ENCODE assay signal across 29 cellular contexts in genomic region chr4:149995134-149995756, GRCh38.
"Had no signal": no experiment of that assay in that cellular context is flagged by ENCODE, and none has a peak within 500 bp of the region (broad histone marks: within the 10 kb centered on the region; RNA-seq: fewer than 3 reads in every experiment).

No MANE protein-coding gene starts in this region.

- H3K4me1 ChIP-seq: colonic mucosa, parathyroid adenoma, psoas muscle, upper lobe of left lung, vagina had no signal

- DNase-seq: activated CD4-positive, alpha-beta T cell treated with anti-CD3 and anti-CD28 coated beads for 48 hours; activated CD8-positive, alpha-beta T cell treated with anti-CD3 and anti-CD28 coated beads for 36 hours; activated naive CD4-positive, alpha-beta T cell; activated T-cell treated with anti-CD3 and anti-CD28 coated beads, Interleukin-2, amount 50 U/mL, for 48 hours; cerebellar nuclear complex; colonic mucosa; effector CD8-positive, alpha-beta T cell; esophagus squamous epithelium; foreskin melanocyte; heart right ventricle; midbrain; naive thymus-derived CD4-positive, alpha-beta T cell; nucleus accumbens; psoas muscle; stimulated activated CD4-positive, alpha-beta T cell treated with anti-CD3 and anti-CD28 coated beads, Interleukin-1b, Interleukin-23, amount 100 ng/mL, for 48 hours; stimulated activated CD4-positive, alpha-beta T cell treated with anti-CD3 and anti-CD28 coated beads, Interleukin-4, amount 100 ng/mL, for 4 hours; stimulated activated CD8-positive, alpha-beta memory T cell treated with anti-CD3 and anti-CD28 coated beads, Interleukin-4, amount 100 ng/mL, for 48 hours; stomach; upper lobe of left lung had no signal

- H3K4me3 ChIP-seq: colonic mucosa, esophagus squamous epithelium, heart right ventricle, psoas muscle, smooth muscle cell, stomach, thyroid gland, upper lobe of left lung, vagina had no signal

- H3K4me2 ChIP-seq: smooth muscle cell had no signal

- H3K4me1 Mint-ChIP-seq: stimulated activated memory B cell treated with anti-CD40 and anti-IgM and Interleukin-4, amounts not matched to agents 10 μg/mL and 1 μg/mL and 100 μg/mL, for 72 hours had no signal

- H3K36me3 Mint-ChIP-seq: activated naive CD4-positive, alpha-beta T cell treated with anti-CD3 and anti-CD28 coated beads, Interleukin-2, amount 50 U/mL, for 72 hours; naive thymus-derived CD4-positive, alpha-beta T cell; stimulated activated memory B cell treated with anti-CD40 and anti-IgM and Interleukin-4, amounts not matched to agents 10 μg/mL and 1 μg/mL and 100 μg/mL, for 72 hours had no signal

- H3K4me3 Mint-ChIP-seq: activated CD8-positive, alpha-beta T cell treated with anti-CD3 and anti-CD28 coated beads for 36 hours; naive thymus-derived CD4-positive, alpha-beta T cell; neural crest cell; stimulated activated memory B cell treated with anti-CD40 and anti-IgM and Interleukin-4, amounts not matched to agents 10 μg/mL and 1 μg/mL and 100 μg/mL, for 72 hours had no signal

- H3K27me3 ChIP-seq: colonic mucosa, esophagus squamous epithelium, heart right ventricle, stomach, thyroid gland, upper lobe of left lung, vagina had no signal

- H3K9me3 ChIP-seq: colonic mucosa, esophagus squamous epithelium, heart right ventricle, psoas muscle, stomach, thyroid gland, upper lobe of left lung, vagina had no signal

- H3K27ac ChIP-seq: colonic mucosa, epithelial cell of prostate, esophagus squamous epithelium, heart right ventricle, parathyroid adenoma, psoas muscle, stomach, thyroid gland, upper lobe of left lung, vagina, VCaP had no signal

- H3K79me2 ChIP-seq: parathyroid adenoma had no signal

- H3K9ac ChIP-seq: parathyroid adenoma had no signal

- ATAC-seq: activated CD4-positive, CD25-positive, alpha-beta regulatory T cell treated with anti-CD3 and anti-CD28 coated beads, Interleukin-2, amount 50 U/mL, for 24 hours; activated CD8-positive, alpha-beta T cell treated with anti-CD3 and anti-CD28 coated beads for 36 hours; activated naive CD4-positive, alpha-beta T cell treated with anti-CD3 and anti-CD28 coated beads, Interleukin-2, amount 50 U/mL, for 72 hours; heart right ventricle; naive thymus-derived CD4-positive, alpha-beta T cell; psoas muscle; stimulated activated memory B cell treated with anti-CD40 and anti-IgM and Interleukin-4, amounts not matched to agents 10 μg/mL and 1 μg/mL and 100 μg/mL, for 72 hours had no signal

- H3K27ac Mint-ChIP-seq: activated CD8-positive, alpha-beta T cell treated with anti-CD3 and anti-CD28 coated beads for 36 hours; activated naive CD4-positive, alpha-beta T cell treated with anti-CD3 and anti-CD28 coated beads, Interleukin-2, amount 50 U/mL, for 72 hours; naive thymus-derived CD4-positive, alpha-beta T cell; stimulated activated memory B cell treated with anti-CD40 and anti-IgM and Interleukin-4, amounts not matched to agents 10 μg/mL and 1 μg/mL and 100 μg/mL, for 72 hours had no signal

- H3K36me3 ChIP-seq: colonic mucosa, esophagus squamous epithelium, heart right ventricle, stomach, thyroid gland, upper lobe of left lung, vagina had no signal

- H2AFZ ChIP-seq: parathyroid adenoma had no signal

- H3K27me3 Mint-ChIP-seq: activated CD8-positive, alpha-beta T cell treated with anti-CD3 and anti-CD28 coated beads for 36 hours had no signal

- H3K9me3 Mint-ChIP-seq: activated CD8-positive, alpha-beta T cell treated with anti-CD3 and anti-CD28 coated beads for 36 hours; activated naive CD4-positive, alpha-beta T cell treated with anti-CD3 and anti-CD28 coated beads, Interleukin-2, amount 50 U/mL, for 72 hours; stimulated activated memory B cell treated with anti-CD40 and anti-IgM and Interleukin-4, amounts not matched to agents 10 μg/mL and 1 μg/mL and 100 μg/mL, for 72 hours had no signal
